Comparison of ENCODE assay signal across 1 cellular context in the genomic region with DNA sequence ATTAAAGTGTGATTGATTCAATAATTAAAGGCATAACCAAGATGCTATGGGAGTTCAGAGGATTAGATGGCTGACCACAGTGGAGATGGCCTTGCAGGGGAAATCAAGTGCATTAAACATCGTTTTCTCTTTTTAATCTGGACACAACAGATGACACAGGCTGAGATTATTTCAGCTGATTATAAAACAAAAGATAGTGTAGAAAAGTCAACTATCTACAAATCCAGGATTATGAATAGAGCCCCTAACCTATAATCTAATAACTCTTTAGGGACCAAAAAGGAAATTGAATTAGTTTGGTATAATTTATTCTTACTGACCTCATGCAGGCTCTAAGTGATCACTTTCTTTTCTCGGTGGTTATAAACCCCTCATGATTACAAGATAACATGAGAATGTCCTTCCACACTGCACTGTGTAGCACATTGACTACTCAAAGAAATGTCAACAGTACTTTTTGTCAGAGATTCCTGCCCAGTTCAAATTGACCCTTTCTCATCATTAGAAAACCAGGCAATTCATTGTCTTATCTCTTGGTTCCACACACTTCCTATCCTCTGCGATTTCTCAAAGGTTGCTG.
TF ChIP-seq lines count a peak whose summit lies in the region.

No MANE protein-coding gene starts in this region.

TF ChIP-seq in SK-N-SH, 30 proteins besides CTCF, POLR2A, EP300 and RAD21 (continued from another document):
- TF ChIP-seq, protein P1, sequence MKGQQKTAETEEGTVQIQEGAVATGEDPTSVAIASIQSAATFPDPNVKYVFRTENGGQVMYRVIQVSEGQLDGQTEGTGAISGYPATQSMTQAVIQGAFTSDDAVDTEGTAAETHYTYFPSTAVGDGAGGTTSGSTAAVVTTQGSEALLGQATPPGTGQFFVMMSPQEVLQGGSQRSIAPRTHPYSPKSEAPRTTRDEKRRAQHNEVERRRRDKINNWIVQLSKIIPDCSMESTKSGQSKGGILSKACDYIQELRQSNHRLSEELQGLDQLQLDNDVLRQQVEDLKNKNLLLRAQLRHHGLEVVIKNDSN (IDR thresholded peaks at IDR 0.05; ENCODE audit: borderline replicate concordance, low read depth), result no peak
- no peak for TF ChIP-seq SIN3A (IDR thresholded peaks at IDR 0.05; ENCODE audit: borderline replicate concordance, low read depth, low read length)
- 0 out of 2 replicates have a peak, but pooled peaks have one; percentile 26 for TF ChIP-seq FOXJ3 (CRISPR knock-in tag; IDR thresholded peaks at IDR 0.05)
